In the genomic region with DNA sequence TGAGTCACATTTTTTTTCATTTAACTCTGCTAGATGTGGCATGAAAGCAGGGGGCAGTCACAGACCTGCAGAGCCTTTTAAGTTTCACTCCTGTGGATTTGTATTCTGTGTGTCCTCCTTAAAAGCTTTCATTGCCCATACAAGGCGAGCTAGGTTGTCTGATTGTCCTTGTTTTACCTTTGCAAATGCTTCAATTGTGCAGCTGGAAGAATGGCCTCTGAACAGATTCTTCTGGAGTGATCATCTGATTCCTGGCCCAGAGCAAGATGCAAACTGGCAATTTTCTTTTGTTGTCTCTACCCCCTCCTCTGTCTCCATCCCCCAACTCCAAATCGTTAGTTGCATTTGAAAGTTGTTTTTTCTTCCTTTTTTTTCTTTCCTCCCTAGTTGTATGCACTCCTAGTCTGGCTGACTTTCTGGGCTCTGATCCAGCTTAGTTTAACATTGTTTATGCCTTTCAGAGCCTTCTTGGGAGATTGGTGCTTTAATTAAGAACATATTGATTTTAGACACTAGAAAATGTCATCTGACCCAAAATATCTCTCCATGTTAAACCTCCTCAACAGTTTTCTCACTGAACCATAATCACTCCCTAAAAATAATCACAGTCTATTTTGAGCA, we compare ENCODE assay signal across 10 cellular contexts.
DNase-seq lines count a peak whose midpoint lies in the region; ATAC-seq and TF ChIP-seq lines count a peak whose summit lies in the region.
"Had no signal": no experiment of that assay in that cellular context is flagged by ENCODE, and none has a peak within 500 bp of the region (broad histone marks: within the 10 kb centered on the region; RNA-seq: fewer than 3 reads in every experiment).

No MANE protein-coding gene starts in this region.

- no peak for TF ChIP-seq CTCF in LNCaP clone FGC (IDR thresholded peaks at IDR 0.05; ENCODE audit: control insufficient read depth, extremely low read depth, insufficient read depth)

- 50% methylated on average over 2 of the region's 2 CpGs for WGBS in mesenchymal stem cell

- H2BK12ac ChIP-seq in mesenchymal stem cell (ENCODE audit: low read length in 2 of 2), result peak overlapping the region in 1 of 2 experiments; percentile 56

- no peak overlapping the region for H3K4me2 ChIP-seq in mesenchymal stem cell (ENCODE audit: low read length, poor library complexity, severe bottlenecking)

- no peak overlapping the region for H2AFZ ChIP-seq in mesenchymal stem cell (ENCODE audit: low read depth, low read length)

- H3K4me3 ChIP-seq in LNCaP clone FGC (ENCODE audit: low read depth, low read length) (no peak overlapping the region), mesenchymal stem cell (ENCODE audit: insufficient read depth in 1 of 2, low read depth in 1 of 2, low read length in 2 of 2) (no peak overlapping the region)
- H3K4me3 ChIP-seq: adrenal gland had no signal

- H3K18ac ChIP-seq in mesenchymal stem cell (ENCODE audit: low read depth in 1 of 2, low read length in 2 of 2), result no peak overlapping the region

- H3K27me3 ChIP-seq in mesenchymal stem cell (ENCODE audit: control insufficient read depth in 1 of 2, insufficient read depth in 1 of 2, low read length in 2 of 2), result no peaks in the 10 kb centered on the region
- H3K27me3 ChIP-seq: adrenal gland had no signal

- peaks cover 0 to 4% of the 10 kb centered on the region in 2 donors for H3K4me1 Mint-ChIP-seq in stimulated activated naive B cell treated with anti-CD40 and anti-IgM and Interleukin-4, amounts not matched to agents 10 μg/mL and 1 μg/mL and 100 μg/mL, for 72 hours

- H2BK120ac ChIP-seq in mesenchymal stem cell (ENCODE audit: low read depth, low read length), result no peak overlapping the region

- H3K9ac ChIP-seq in mesenchymal stem cell (ENCODE audit: low read length), result peak overlapping the region; percentile 30

- no peak for ATAC-seq in activated CD4-positive, CD25-positive, alpha-beta regulatory T cell treated with anti-CD3 and anti-CD28 coated beads, Interleukin-2, amount 50 U/mL, for 24 hours
- no peak for ATAC-seq in HG03280 (IDR thresholded peaks at IDR 0.05; ENCODE audit: unreplicated experiment)
- no peak for ATAC-seq in stimulated activated naive B cell treated with anti-CD40 and anti-IgM and Interleukin-4, amounts not matched to agents 10 μg/mL and 1 μg/mL and 100 μg/mL, for 72 hours (replicated peaks)

- H2BK15ac ChIP-seq in mesenchymal stem cell (ENCODE audit: low read depth, poor library complexity, severe bottlenecking), result no peak overlapping the region

- H2BK5ac ChIP-seq in mesenchymal stem cell (ENCODE audit: low read depth, low read length, poor library complexity, severe bottlenecking), result no peak overlapping the region

- no peaks in the 10 kb centered on the region for H3K27me3 Mint-ChIP-seq in stimulated activated naive B cell treated with anti-CD40 and anti-IgM and Interleukin-4, amounts not matched to agents 10 μg/mL and 1 μg/mL and 100 μg/mL, for 72 hours

- no peak overlapping the region for H3K4me3 Mint-ChIP-seq in stimulated activated naive B cell treated with anti-CD40 and anti-IgM and Interleukin-4, amounts not matched to agents 10 μg/mL and 1 μg/mL and 100 μg/mL, for 72 hours

- no peak overlapping the region for H3K14ac ChIP-seq in mesenchymal stem cell (ENCODE audit: low read length in 2 of 2)

- no peak overlapping the region for H3K27ac Mint-ChIP-seq in stimulated activated naive B cell treated with anti-CD40 and anti-IgM and Interleukin-4, amounts not matched to agents 10 μg/mL and 1 μg/mL and 100 μg/mL, for 72 hours

- no peak overlapping the region for H2AK5ac ChIP-seq in mesenchymal stem cell (ENCODE audit: low read length, severe bottlenecking)

- no peaks in the 10 kb centered on the region for H3K9me3 ChIP-seq in mesenchymal stem cell (ENCODE audit: control insufficient read depth, low read length)
- H3K9me3 ChIP-seq: adrenal gland had no signal

- no peaks in the 10 kb centered on the region for H3K79me1 ChIP-seq in mesenchymal stem cell (replicated peaks; ENCODE audit: low read length, poor library complexity, severe bottlenecking)

- H3K27ac ChIP-seq in mesenchymal stem cell (ENCODE audit: low read length, poor library complexity, severe bottlenecking), result no peak overlapping the region

- H3K4me1 ChIP-seq in mesenchymal stem cell (ENCODE audit: control insufficient read depth, insufficient read depth, low read depth, low read length), result no peaks in the 10 kb centered on the region

- no peak overlapping the region for H3K4ac ChIP-seq in mesenchymal stem cell (ENCODE audit: low read depth in 1 of 2, low read length in 2 of 2)

- no peaks in the 10 kb centered on the region for H3K9me3 Mint-ChIP-seq in stimulated activated naive B cell treated with anti-CD40 and anti-IgM and Interleukin-4, amounts not matched to agents 10 μg/mL and 1 μg/mL and 100 μg/mL, for 72 hours

- peaks cover 0 to 2% of the 10 kb centered on the region in 2 donors for H3K36me3 Mint-ChIP-seq in stimulated activated naive B cell treated with anti-CD40 and anti-IgM and Interleukin-4, amounts not matched to agents 10 μg/mL and 1 μg/mL and 100 μg/mL, for 72 hours

- no peak overlapping the region for H4K8ac ChIP-seq in mesenchymal stem cell (ENCODE audit: low read length)

- DNase-seq in AG08396 (ENCODE audit: low spot score) (peak; percentile 47), LNCaP clone FGC (ENCODE audit: low read depth) (peak; percentile 15), dedifferentiated amniotic fluid mesenchymal stem cell (ENCODE audit: extremely low spot score) (peak; percentile 86), mesenchymal stem cell (peak; percentile 54), SIG-M5 (lab: John Stamatoyannopoulos, UW) (no peak)
- DNase-seq in stimulated activated naive B cell treated with anti-CD40 and anti-IgM and Interleukin-4, amounts not matched to agents 10 μg/mL and 1 μg/mL and 100 μg/mL, for 72 hours, result no peak
- DNase-seq: adrenal gland, mammary epithelial cell had no signal

- H3K23ac ChIP-seq in mesenchymal stem cell (ENCODE audit: low read length in 2 of 2), result no peak overlapping the region

- H4K91ac ChIP-seq in mesenchymal stem cell (ENCODE audit: low read length), result no peak overlapping the region

- no peaks in the 10 kb centered on the region for H3K36me3 ChIP-seq in mesenchymal stem cell (ENCODE audit: control insufficient read depth in 1 of 2, insufficient read depth in 2 of 2, low read depth in 1 of 2, low read length in 2 of 2)
- H3K36me3 ChIP-seq: adrenal gland had no signal

Comparison
In these comparisons a context has a peak if more than half of its experiments do, and no peak if none do; other contexts are left out.
1. DNase-seq: peak in AG08396 (single experiment), LNCaP clone FGC (single experiment), dedifferentiated amniotic fluid mesenchymal stem cell (single experiment) and mesenchymal stem cell (single experiment); none in stimulated activated naive B cell treated with anti-CD40 and anti-IgM and Interleukin-4, amounts not matched to agents 10 μg/mL and 1 μg/mL and 100 μg/mL, for 72 hours (single experiment) and SIG-M5 (single experiment).